Comparison of ENCODE assay signal across 9 cellular contexts in genomic region chr3:8942746-8943488, GRCh38.
"Had no signal": no experiment of that assay in that cellular context is flagged by ENCODE, and none has a peak within 500 bp of the region (broad histone marks: within the 10 kb centered on the region; RNA-seq: fewer than 3 reads in every experiment).

No MANE protein-coding gene starts in this region.

- H3K4me3 ChIP-seq: GM23248, GM23338, HAP-1 had no signal

- H3K4me1 ChIP-seq: HAP-1 had no signal

- H3K27ac ChIP-seq: GM23248 had no signal

- DNase-seq: GM23248, GOT3, H7, H9, HCEC 1CT, HFFc6 had no signal

- H3K27ac Mint-ChIP-seq: GM23338, H9 had no signal

- H3K4me1 Mint-ChIP-seq: GM23338, H9 had no signal

- ATAC-seq: GM23338, HCT116 had no signal

- H3K4me3 Mint-ChIP-seq: GM23338, H9, HFFc6 had no signal
